29 cellular contexts compared by ENCODE assay signal in genomic region chr3:191804935-191805334, GRCh38.
"Had no signal": no experiment of that assay in that cellular context is flagged by ENCODE, and none has a peak within 500 bp of the region (broad histone marks: within the 10 kb centered on the region; RNA-seq: fewer than 3 reads in every experiment).

No MANE protein-coding gene starts in this region.

- DNase-seq: heart left ventricle; hypothalamus; immature natural killer cell; kidney; left colon; left lung; midbrain; mucosa of descending colon; naive thymus-derived CD4-positive, alpha-beta T cell; occipital lobe; right lobe of liver; stimulated activated CD4-positive, alpha-beta T cell treated with anti-CD3 and anti-CD28 coated beads, Interleukin-12 subunit alpha, Interleukin-12 subunit beta, amount 100 ng/mL, for 4 hours; stimulated activated CD4-positive, alpha-beta T cell treated with anti-CD3 and anti-CD28 coated beads, Interleukin-15, amount 100 ng/mL, for 24 hours; stimulated activated CD4-positive, alpha-beta T cell treated with anti-CD3 and anti-CD28 coated beads, Interleukin-2, amount 100 ng/mL, for 24 hours; stimulated activated CD4-positive, alpha-beta T cell treated with anti-CD3 and anti-CD28 coated beads, Interleukin-4, amount 100 ng/mL, for 1 hour; stimulated activated naive CD4-positive, alpha-beta T cell treated with Interleukin-2 at 50 U/mL for 16 hours; stimulated activated naive CD8-positive, alpha-beta T cell treated with anti-CD3 and anti-CD28 coated beads, Interleukin-15, amount 100 ng/mL, for 72 hours; substantia nigra had no signal

- H3K36me3 Mint-ChIP-seq: immature natural killer cell, type B pancreatic cell had no signal

- H3K27me3 Mint-ChIP-seq: naive thymus-derived CD4-positive, alpha-beta T cell; natural killer cell treated with Interleukin-12 subunit alpha and Interleukin-12 subunit beta and Interleukin-15 and Interleukin-18, amount 100 ng/mL, for 72 hours; stimulated activated naive CD8-positive, alpha-beta T cell treated with anti-CD3 and anti-CD28 coated beads, Interleukin-15, amount 100 ng/mL, for 72 hours; type B pancreatic cell had no signal

- FAIRE-seq: islet of Langerhans, kidney, urothelium cell line had no signal

- H2AFZ ChIP-seq: parathyroid adenoma had no signal

- H3K4me1 ChIP-seq: heart left ventricle, left lung, parathyroid adenoma, right atrium auricular region, tibial nerve had no signal

- ATAC-seq: left colon; left lung; mucosa of descending colon; naive thymus-derived CD4-positive, alpha-beta T cell; right lobe of liver; stimulated activated naive CD8-positive, alpha-beta T cell treated with anti-CD3 and anti-CD28 coated beads, Interleukin-15, amount 100 ng/mL, for 72 hours had no signal

- H3K36me3 ChIP-seq: heart left ventricle, left lung, neutrophil, right atrium auricular region, right lobe of liver, tibial nerve had no signal

- H3K9me3 Mint-ChIP-seq: type B pancreatic cell had no signal

- H3K27ac Mint-ChIP-seq: immature natural killer cell; naive thymus-derived CD4-positive, alpha-beta T cell; natural killer cell treated with Interleukin-12 subunit alpha and Interleukin-12 subunit beta and Interleukin-15 and Interleukin-18, amount 100 ng/mL, for 72 hours; stimulated activated naive CD8-positive, alpha-beta T cell treated with anti-CD3 and anti-CD28 coated beads, Interleukin-15, amount 100 ng/mL, for 72 hours; type B pancreatic cell had no signal

- H3K27me3 ChIP-seq: heart left ventricle, left lung, neutrophil, right atrium auricular region, right lobe of liver, tibial nerve had no signal

- H3K4me1 Mint-ChIP-seq: immature natural killer cell; naive thymus-derived CD4-positive, alpha-beta T cell; neural crest cell; stimulated activated naive CD8-positive, alpha-beta T cell treated with anti-CD3 and anti-CD28 coated beads, Interleukin-15, amount 100 ng/mL, for 72 hours had no signal

- H3K27ac ChIP-seq: heart left ventricle, left lung, neutrophil, parathyroid adenoma, right atrium auricular region, right lobe of liver, skin epidermis, tibial nerve had no signal

- H3K9me3 ChIP-seq: neutrophil had no signal

- H3K9ac ChIP-seq: parathyroid adenoma had no signal

- H3K79me2 ChIP-seq: parathyroid adenoma had no signal

- H3K4me3 Mint-ChIP-seq: immature natural killer cell; naive thymus-derived CD4-positive, alpha-beta T cell; natural killer cell treated with Interleukin-12 subunit alpha and Interleukin-12 subunit beta and Interleukin-15 and Interleukin-18, amount 100 ng/mL, for 72 hours; neural crest cell; stimulated activated naive CD8-positive, alpha-beta T cell treated with anti-CD3 and anti-CD28 coated beads, Interleukin-15, amount 100 ng/mL, for 72 hours; type B pancreatic cell had no signal

- H3K4me3 ChIP-seq: heart left ventricle, left lung, lung, mucosa of descending colon, right atrium auricular region, right lobe of liver, skin epidermis, tibial nerve had no signal
